Comparison of ENCODE assay signal across 17 cellular contexts in genomic region chr18:29594494-29594893, GRCh38.
DNase-seq lines count a peak whose midpoint lies in the region; ATAC-seq lines count a peak whose summit lies in the region.
"Had no signal": no experiment of that assay in that cellular context is flagged by ENCODE, and none has a peak within 500 bp of the region (broad histone marks: within the 10 kb centered on the region; RNA-seq: fewer than 3 reads in every experiment).

No MANE protein-coding gene starts in this region.

- POLR2A ChIA-PET in activated naive CD8-positive, alpha-beta T cell treated with anti-CD3 and anti-CD28 coated beads, Interleukin-2, amount 10 ng/mL, durations not matched to agents 7 days and 5 days (lab: Charles Lee) = no interaction called here

- no peak overlapping the region for H3K4me3 Mint-ChIP-seq in activated naive CD8-positive, alpha-beta T cell treated with anti-CD3 and anti-CD28 coated beads, Interleukin-2, amount 10 ng/mL, durations not matched to agents 7 days and 5 days
- no peak overlapping the region for H3K4me3 Mint-ChIP-seq in activated naive CD8-positive, alpha-beta T cell treated with anti-CD3 and anti-CD28 coated beads, Interleukin-2, amount 50 U/mL, for 24 hours
- H3K4me3 Mint-ChIP-seq: B cell; CD4-positive, CD25-positive, alpha-beta regulatory T cell had no signal

- H3K9me3 Mint-ChIP-seq in activated naive CD8-positive, alpha-beta T cell treated with anti-CD3 and anti-CD28 coated beads, Interleukin-2, amount 10 ng/mL, durations not matched to agents 7 days and 5 days = peaks cover 4% of the 10 kb centered on the region
- peaks cover 7% of the 10 kb centered on the region for H3K9me3 Mint-ChIP-seq in activated naive CD8-positive, alpha-beta T cell treated with anti-CD3 and anti-CD28 coated beads, Interleukin-2, amount 50 U/mL, for 24 hours

- no peaks in the 10 kb centered on the region for H3K27me3 Mint-ChIP-seq in activated naive CD8-positive, alpha-beta T cell treated with anti-CD3 and anti-CD28 coated beads, Interleukin-2, amount 10 ng/mL, durations not matched to agents 7 days and 5 days
- no peaks in the 10 kb centered on the region for H3K27me3 Mint-ChIP-seq in activated naive CD8-positive, alpha-beta T cell treated with anti-CD3 and anti-CD28 coated beads, Interleukin-2, amount 50 U/mL, for 24 hours
- H3K27me3 Mint-ChIP-seq: B cell; CD4-positive, CD25-positive, alpha-beta regulatory T cell had no signal

- ATAC-seq in activated naive CD8-positive, alpha-beta T cell treated with anti-CD3 and anti-CD28 coated beads, Interleukin-2, amount 10 ng/mL, durations not matched to agents 7 days and 5 days (ENCODE audit: low read depth) = peak; percentile 22
- no peak for ATAC-seq in activated naive CD8-positive, alpha-beta T cell treated with anti-CD3 and anti-CD28 coated beads, Interleukin-2, amount 50 U/mL, for 24 hours

- no peak overlapping the region for H3K27ac Mint-ChIP-seq in activated naive CD8-positive, alpha-beta T cell treated with anti-CD3 and anti-CD28 coated beads, Interleukin-2, amount 10 ng/mL, durations not matched to agents 7 days and 5 days
- no peak overlapping the region for H3K27ac Mint-ChIP-seq in activated naive CD8-positive, alpha-beta T cell treated with anti-CD3 and anti-CD28 coated beads, Interleukin-2, amount 50 U/mL, for 24 hours
- H3K27ac Mint-ChIP-seq: B cell; CD4-positive, CD25-positive, alpha-beta regulatory T cell had no signal

- H3K4me1 Mint-ChIP-seq in activated naive CD8-positive, alpha-beta T cell treated with anti-CD3 and anti-CD28 coated beads, Interleukin-2, amount 10 ng/mL, durations not matched to agents 7 days and 5 days = no peaks in the 10 kb centered on the region
- H3K4me1 Mint-ChIP-seq in activated naive CD8-positive, alpha-beta T cell treated with anti-CD3 and anti-CD28 coated beads, Interleukin-2, amount 50 U/mL, for 24 hours = no peaks in the 10 kb centered on the region
- H3K4me1 Mint-ChIP-seq: B cell; CD4-positive, CD25-positive, alpha-beta regulatory T cell had no signal

- DNase-seq in NCI-H748 (lab: John Stamatoyannopoulos, UW; ENCODE audit: unreplicated experiment) = peak; percentile 14
- no peak for DNase-seq in NCI-H748 treated with DMSO at 0.1 percent for 48 hours (lab: John Stamatoyannopoulos, UW)
- no peak for DNase-seq in activated naive CD8-positive, alpha-beta T cell treated with anti-CD3 and anti-CD28 coated beads, Interleukin-2, amount 10 ng/mL, durations not matched to agents 7 days and 5 days
- no peak for DNase-seq in activated naive CD8-positive, alpha-beta T cell treated with anti-CD3 and anti-CD28 coated beads, Interleukin-2, amount 50 U/mL, for 24 hours
- DNase-seq in SK-N-DZ (ENCODE audit: low spot score) = peak; percentile 16
- peak; percentile 3 for DNase-seq in myocyte (ENCODE audit: low read depth)
- no peak for DNase-seq in putamen (ENCODE audit: low spot score)
- DNase-seq in HCEC 1CT = no peak
- DNase-seq: COR-L47, EL, GM23248, NCI-H187, NCI-H345, NCI-H526 treated with DMSO at 0.1 percent for 48 hours, Peyer's patch had no signal

- no peaks in the 10 kb centered on the region for H3K36me3 Mint-ChIP-seq in activated naive CD8-positive, alpha-beta T cell treated with anti-CD3 and anti-CD28 coated beads, Interleukin-2, amount 10 ng/mL, durations not matched to agents 7 days and 5 days
- no peaks in the 10 kb centered on the region for H3K36me3 Mint-ChIP-seq in activated naive CD8-positive, alpha-beta T cell treated with anti-CD3 and anti-CD28 coated beads, Interleukin-2, amount 50 U/mL, for 24 hours (ENCODE audit: low read depth)
- H3K36me3 Mint-ChIP-seq: CD4-positive, CD25-positive, alpha-beta regulatory T cell had no signal

Comparison
In these comparisons a context has a peak if more than half of its experiments do, and no peak if none do; other contexts are left out.
1. DNase-seq: peak in NCI-H748 (single experiment), SK-N-DZ (single experiment) and myocyte (single experiment); none in NCI-H748 treated with DMSO at 0.1 percent for 48 hours (single experiment), activated naive CD8-positive, alpha-beta T cell treated with anti-CD3 and anti-CD28 coated beads, Interleukin-2, amount 10 ng/mL, durations not matched to agents 7 days and 5 days (single experiment), activated naive CD8-positive, alpha-beta T cell treated with anti-CD3 and anti-CD28 coated beads, Interleukin-2, amount 50 U/mL, for 24 hours (single experiment), putamen (single experiment) and HCEC 1CT (single experiment).